In genomic region chr4:78551420-78552351, GRCh38 we compare ENCODE assay signal across 1 cellular context.
A peak's percentile ranks its signal among the peaks of the same experiment; 100 is the strongest.
TF ChIP-seq lines count a peak whose summit lies in the region.

ANXA3 (plus strand) TSS chr4:78551770; CDS start chr4:78554474, 2,704 bp downstream.

TF ChIP-seq in HepG2, 621 proteins besides CTCF, POLR2A, EP300 and RAD21 (continued from another document and continues in another):
- TF ChIP-seq LRRFIP1 (CRISPR knock-in tag; conservative IDR thresholded peaks at IDR 0.05) (no peak), ZHX2 (IDR thresholded peaks at IDR 0.05; ENCODE audit: low read depth) (no peak), ZHX2 (CRISPR knock-in tag; IDR thresholded peaks at IDR 0.05; ENCODE audit: borderline replicate concordance) (no peak), CEBPZ (IDR thresholded peaks at IDR 0.05; ENCODE audit: low read length) (no peak), ZNF501 (CRISPR knock-in tag; IDR thresholded peaks at IDR 0.05) (peak; percentile 53; the same call in 1 of the 2 replicates), ZFP36L1 (CRISPR knock-in tag; IDR thresholded peaks at IDR 0.05) (no peak), ZNF687 (CRISPR knock-in tag; IDR thresholded peaks at IDR 0.05) (peak; percentile 77), ZNF274 (CRISPR knock-in tag; IDR thresholded peaks at IDR 0.05) (no peak), ZBTB7B (CRISPR knock-in tag; IDR thresholded peaks at IDR 0.05) (no peak), ZBTB37 (CRISPR knock-in tag; IDR thresholded peaks at IDR 0.05) (no peak), UBTF (CRISPR knock-in tag; IDR thresholded peaks at IDR 0.05) (peak; percentile 57; the same call in 1 of the 2 replicates), HOXD1 (CRISPR knock-in tag; IDR thresholded peaks at IDR 0.05) (0 out of 2 replicates have a peak, but pooled peaks have one; percentile 47), REL (CRISPR knock-in tag; conservative IDR thresholded peaks at IDR 0.05) (no peak), ZNF563 (CRISPR knock-in tag; IDR thresholded peaks at IDR 0.05) (0 out of 2 replicates have a peak, but pooled peaks have one; percentile 56), ARHGAP35 (CRISPR knock-in tag; IDR thresholded peaks at IDR 0.05; ENCODE audit: borderline replicate concordance) (0 out of 2 replicates have a peak, but pooled peaks have one; percentile 57), E2F5 (CRISPR knock-in tag; conservative IDR thresholded peaks at IDR 0.05) (no peak), ZNF589 (CRISPR knock-in tag; conservative IDR thresholded peaks at IDR 0.05) (no peak), SNAPC2 (CRISPR knock-in tag; IDR thresholded peaks at IDR 0.05) (peak; percentile 31; the same call in 1 of the 2 replicates), HOXA3 (CRISPR knock-in tag; IDR thresholded peaks at IDR 0.05) (no peak), ZNF441 (CRISPR knock-in tag; IDR thresholded peaks at IDR 0.05; ENCODE audit: borderline replicate concordance) (no peak), ZNF17 (CRISPR knock-in tag; IDR thresholded peaks at IDR 0.05) (no peak), NPAS2 (CRISPR knock-in tag; IDR thresholded peaks at IDR 0.05; ENCODE audit: borderline replicate concordance) (no peak), IRF9 (CRISPR knock-in tag; IDR thresholded peaks at IDR 0.05; ENCODE audit: borderline replicate concordance) (peak; percentile 71; the same call in 1 of the 2 replicates), ZNF460 (CRISPR knock-in tag; IDR thresholded peaks at IDR 0.05; ENCODE audit: borderline replicate concordance) (no peak), REPIN1 (CRISPR knock-in tag; IDR thresholded peaks at IDR 0.05; ENCODE audit: borderline replicate concordance, low read depth) (0 out of 2 replicates have a peak, but pooled peaks have one; percentile 30), ZNF180 (CRISPR knock-in tag; IDR thresholded peaks at IDR 0.05; ENCODE audit: borderline replicate concordance, low read depth) (no peak), ZNF816 (CRISPR knock-in tag; IDR thresholded peaks at IDR 0.05; ENCODE audit: borderline replicate concordance) (no peak), ZNF800 (CRISPR knock-in tag; IDR thresholded peaks at IDR 0.05) (0 out of 2 replicates have a peak, but pooled peaks have one; percentile 67)
